12 cellular contexts compared by ENCODE assay signal in the genomic region with DNA sequence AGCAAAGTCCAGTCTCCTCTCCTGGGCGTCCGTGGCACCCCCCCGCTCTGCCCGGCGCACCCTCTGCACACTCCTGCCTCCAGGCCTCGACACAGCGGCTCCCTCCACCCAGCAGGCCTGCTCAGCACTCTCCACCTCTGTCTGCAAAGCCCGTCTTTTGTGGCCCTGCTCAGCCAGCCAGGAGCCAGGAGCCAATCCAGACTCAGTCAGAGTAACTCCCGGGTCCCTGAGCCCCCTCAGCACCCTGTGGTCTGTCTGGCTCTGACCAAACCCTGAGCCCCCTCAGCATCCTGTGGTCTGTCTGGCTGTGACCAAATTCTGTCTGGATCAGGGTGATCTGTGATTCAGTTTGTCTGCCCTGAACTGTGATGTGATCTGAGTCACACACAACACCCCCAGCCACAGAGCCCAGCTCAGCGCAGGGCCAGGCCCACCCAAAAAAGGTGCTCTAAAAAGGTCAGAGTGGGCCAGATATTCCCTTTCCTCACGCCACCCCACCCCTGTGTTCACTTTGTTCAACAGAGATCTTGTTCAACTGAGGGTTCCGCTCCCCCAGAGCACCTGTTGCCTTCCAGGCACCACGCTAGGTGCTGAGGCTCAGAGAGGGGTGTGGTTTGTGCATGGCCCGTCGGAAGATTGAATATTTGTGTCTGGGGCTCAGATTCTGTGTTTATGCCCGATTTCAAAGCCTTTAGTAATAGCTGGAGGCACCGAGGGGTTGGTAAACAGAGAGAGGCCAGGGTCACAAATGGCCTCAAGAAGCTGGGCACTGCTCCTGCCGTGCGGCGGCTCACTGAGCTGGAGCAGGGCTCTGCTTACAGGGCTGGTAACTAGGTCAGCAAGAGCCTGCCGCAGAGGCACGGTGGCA. TPM values are rescaled to one million over a fixed set of nuclear protein-coding genes. Genes with fewer than 3 reads are reported as not detected.
DNase-seq lines count a peak whose midpoint lies in the region; ATAC-seq and TF ChIP-seq lines count a peak whose summit lies in the region.
"Had no signal": no experiment of that assay in that cellular context is flagged by ENCODE, and none has a peak within 500 bp of the region (broad histone marks: within the 10 kb centered on the region; RNA-seq: fewer than 3 reads in every experiment).

No MANE protein-coding gene starts in this region.

- no peaks in the 10 kb centered on the region for H3K27me3 Mint-ChIP-seq in CD8-positive, alpha-beta memory T cell
- no peaks in the 10 kb centered on the region for H3K27me3 Mint-ChIP-seq in neural crest cell (ENCODE audit: low read depth)

- no peaks in the 10 kb centered on the region for H3K36me3 ChIP-seq in CD8-positive, alpha-beta memory T cell (ENCODE audit: insufficient read depth, low read length)
- H3K36me3 ChIP-seq in RWPE2 (ENCODE audit: low read depth) (no peaks in the 10 kb centered on the region), adipocyte (ENCODE audit: control insufficient read depth, insufficient read depth, low read length, severe bottlenecking) (no peaks in the 10 kb centered on the region)
- H3K36me3 ChIP-seq: ascending aorta, left lung, suprapubic skin had no signal

- POLR2A ChIA-PET in CD8-positive, alpha-beta memory T cell (lab: Charles Lee): interaction anchor here (0.9 to 1.9 kb wide), 4 partner anchors 9 to 58 kb away, joined by 5 to 7 read pairs (median 6); no protein-coding TSS in a partner anchor

- H3K27ac ChIP-seq in CD8-positive, alpha-beta memory T cell (ENCODE audit: low read depth, low read length): peak overlapping the region; percentile 62
- peak overlapping the region; percentile 14 for H3K27ac ChIP-seq in RWPE2 (ENCODE audit: poor library complexity, severe bottlenecking)
- H3K27ac ChIP-seq: ascending aorta, left lung, suprapubic skin had no signal

- no peaks in the 10 kb centered on the region for H3K27me3 ChIP-seq in CD8-positive, alpha-beta memory T cell (ENCODE audit: insufficient read depth, low read length, poor library complexity, severe bottlenecking)
- no peaks in the 10 kb centered on the region for H3K27me3 ChIP-seq in RWPE2 (ENCODE audit: insufficient read depth, poor library complexity, severe bottlenecking)
- no peaks in the 10 kb centered on the region for H3K27me3 ChIP-seq in adipocyte (replicated peaks; ENCODE audit: control insufficient read depth, insufficient read depth, low read length)
- H3K27me3 ChIP-seq: ascending aorta, left lung, suprapubic skin had no signal

- peak overlapping the region; percentile 34 for H3K4me3 ChIP-seq in CD8-positive, alpha-beta memory T cell (ENCODE audit: low read length)
- H3K4me3 ChIP-seq in RWPE2 (ENCODE audit: severe bottlenecking): no peak overlapping the region
- no peak overlapping the region for H3K4me3 ChIP-seq in adipocyte (ENCODE audit: low read length)
- H3K4me3 ChIP-seq: ascending aorta, left lung, suprapubic skin had no signal

- H3K4me3 Mint-ChIP-seq in CD8-positive, alpha-beta memory T cell: peak overlapping the region; percentile 46 to 82 (median 76)
- H3K4me3 Mint-ChIP-seq in neural crest cell: no peak overlapping the region

- no peaks in the 10 kb centered on the region for H3K9me3 Mint-ChIP-seq in CD8-positive, alpha-beta memory T cell
- H3K9me3 Mint-ChIP-seq in neural crest cell: no peaks in the 10 kb centered on the region

- ATAC-seq in RWPE2 (ENCODE audit: low read depth): peak; percentile 34; the same call in 1 of the 3 replicates
- ATAC-seq: left lung had no signal

- TF ChIP-seq CTCF in RWPE2 (IDR thresholded peaks at IDR 0.05; ENCODE audit: poor library complexity, severe bottlenecking) (no peak), neural crest cell (conservative IDR thresholded peaks at IDR 0.05) (no peak)

- peaks cover 55 to 82% (median 71%) of the 10 kb centered on the region in 3 donors for H3K4me1 Mint-ChIP-seq in CD8-positive, alpha-beta memory T cell
- H3K4me1 Mint-ChIP-seq in neural crest cell: no peaks in the 10 kb centered on the region

- H3K4me1 ChIP-seq in CD8-positive, alpha-beta memory T cell (ENCODE audit: insufficient read depth, low read length): peaks cover 30% of the 10 kb centered on the region
- H3K4me1 ChIP-seq in RWPE2 (ENCODE audit: insufficient read depth, poor library complexity, severe bottlenecking) (peaks cover 7% of the 10 kb centered on the region), adipocyte (ENCODE audit: control insufficient read depth, insufficient read depth, low read length) (peaks cover 14% of the 10 kb centered on the region)
- H3K4me1 ChIP-seq: ascending aorta, suprapubic skin had no signal

- peak overlapping the region; percentile 90 to 100 (median 98) for H3K27ac Mint-ChIP-seq in CD8-positive, alpha-beta memory T cell
- H3K27ac Mint-ChIP-seq in neural crest cell (ENCODE audit: unreplicated experiment): peak overlapping the region; percentile 12

- H3K9me3 ChIP-seq in CD8-positive, alpha-beta memory T cell (ENCODE audit: low read length): no peaks in the 10 kb centered on the region
- H3K9me3 ChIP-seq in RWPE2 (ENCODE audit: severe bottlenecking) (no peaks in the 10 kb centered on the region), adipocyte (ENCODE audit: control insufficient read depth, low read length) (no peaks in the 10 kb centered on the region)
- H3K9me3 ChIP-seq: ascending aorta, left lung, suprapubic skin had no signal

- CTCF ChIA-PET in CD8-positive, alpha-beta memory T cell (lab: Charles Lee): interaction anchor here (2.6 kb wide), 1 partner anchor 57 kb away, joined by 25 read pairs; no protein-coding TSS in a partner anchor

- peaks cover 0 to 31% (median 0%) of the 10 kb centered on the region in 3 donors for H3K36me3 Mint-ChIP-seq in CD8-positive, alpha-beta memory T cell
- no peaks in the 10 kb centered on the region for H3K36me3 Mint-ChIP-seq in neural crest cell (ENCODE audit: low read depth)

- DNase-seq in CD8-positive, alpha-beta memory T cell: peak; percentile 33 to 93 (median 71)
- DNase-seq in RWPE2 (ENCODE audit: low spot score): no peak
- peak; percentile 16 for DNase-seq in adipocyte (ENCODE audit: low read depth)
- DNase-seq in neural crest cell (ENCODE audit: low read depth, low spot score): no peak
- DNase-seq in NCI-H82 treated with DMSO at 0.1 percent for 48 hours (lab: John Stamatoyannopoulos, UW; ENCODE audit: unreplicated experiment): no peak
- DNase-seq in NCI-H446 (lab: John Stamatoyannopoulos, UW): no peak
- no peak for DNase-seq in DMS153 (lab: John Stamatoyannopoulos, UW)
- DNase-seq in HCEC 1CT: no peak
- DNase-seq: left lung, NCI-H2029 treated with DMSO at 0.1 percent for 48 hours had no signal

- no peak overlapping the region for H3K9ac ChIP-seq in adipocyte (ENCODE audit: low read length)

RNA-seq across cellular contexts. Expression of a gene that starts 5.9 kb away (rescaled TPM):
- total RNA-seq in CD8-positive, alpha-beta memory T cell: 10 to 100 TPM; 46.6 to 47.3 TPM
- polyA plus RNA-seq in CD8-positive, alpha-beta memory T cell: 66.6 TPM
- total RNA-seq in neural crest cell: 43.1 and 45.5 TPM in 2 replicates

RNA-seq across cellular contexts. Expression of a gene that starts 50.9 kb away (rescaled TPM):
- 10 to 100 TPM; 39.9 to 42.0 TPM for total RNA-seq in CD8-positive, alpha-beta memory T cell
- polyA plus RNA-seq in CD8-positive, alpha-beta memory T cell: 18.0 TPM
- 61.5 and 65.6 TPM in 2 replicates for total RNA-seq in neural crest cell

Comparison
In these comparisons a context has a peak if more than half of its experiments do, and no peak if none do; other contexts are left out.
1. DNase-seq: peak in CD8-positive, alpha-beta memory T cell (5 of 5) and adipocyte (single experiment); none in RWPE2 (single experiment), neural crest cell (single experiment), NCI-H82 treated with DMSO at 0.1 percent for 48 hours (single experiment), NCI-H446 (0 of 2), DMS153 (single experiment) and HCEC 1CT (single experiment).